In genomic region chr1:246959944-246960693, GRCh38 we compare ENCODE assay signal across 13 cellular contexts. TPM values are rescaled to one million over a fixed set of nuclear protein-coding genes. Genes with fewer than 3 reads are reported as not detected.
DNase-seq lines count a peak whose midpoint lies in the region; ATAC-seq and TF ChIP-seq lines count a peak whose summit lies in the region.
"Had no signal": no experiment of that assay in that cellular context is flagged by ENCODE, and none has a peak within 500 bp of the region (broad histone marks: within the 10 kb centered on the region; RNA-seq: fewer than 3 reads in every experiment).

No MANE protein-coding gene starts in this region.

- H3K4me3 ChIP-seq in DOHH2 (ENCODE audit: low read length) (peak overlapping the region; percentile 12), MG63 (no peak overlapping the region)
- H3K4me3 ChIP-seq: pancreas had no signal

- no peak overlapping the region for H3K27ac ChIP-seq in DOHH2 (ENCODE audit: low read depth, low read length)
- H3K27ac ChIP-seq: pancreas had no signal

- DNase-seq in RPMI8226, result peak; percentile 74
- DNase-seq in inferior parietal cortex (ENCODE audit: extremely low spot score), result peak; percentile 40
- DNase-seq in NCI-H774 (lab: John Stamatoyannopoulos, UW), result no peak
- no peak for DNase-seq in MG63
- no peak for DNase-seq in DMS153 treated with DMSO at 0.1 percent for 48 hours (lab: John Stamatoyannopoulos, UW; ENCODE audit: unreplicated experiment)
- DNase-seq: activated naive CD4-positive, alpha-beta T cell treated with anti-CD3 and anti-CD28 coated beads, Interleukin-2, amount 50 U/mL, for 16 hours; NCI-H1048; pancreas; stimulated activated CD8-positive, alpha-beta memory T cell treated with anti-CD3 and anti-CD28 coated beads, Interleukin-4, amount 100 ng/mL, for 48 hours; T-helper 1 cell had no signal

- no peaks in the 10 kb centered on the region for H3K27me3 ChIP-seq in DOHH2 (ENCODE audit: control insufficient read depth, low read length)
- H3K27me3 ChIP-seq in MG63, result no peaks in the 10 kb centered on the region
- H3K27me3 ChIP-seq: pancreas had no signal

- no peaks in the 10 kb centered on the region for H3K9me3 ChIP-seq in DOHH2 (ENCODE audit: control insufficient read depth, insufficient read depth, low read length)
- no peaks in the 10 kb centered on the region for H3K9me3 ChIP-seq in MG63
- H3K9me3 ChIP-seq: pancreas had no signal

- TF ChIP-seq CTCF in DOHH2 (IDR thresholded peaks at IDR 0.05; ENCODE audit: low read depth, low read length, poor library complexity, severe bottlenecking), result peak; percentile 37

- peak overlapping the region; percentile 46 for H3K4me2 ChIP-seq in DOHH2 (ENCODE audit: low read length)

- H3K79me2 ChIP-seq in DOHH2 (ENCODE audit: control insufficient read depth, low read length), result no peaks in the 10 kb centered on the region

- no peaks in the 10 kb centered on the region for H3K9me2 ChIP-seq in DOHH2 (replicated peaks; ENCODE audit: control insufficient read depth, low read length)

- peaks cover 5% of the 10 kb centered on the region for H3F3A ChIP-seq in DOHH2 (ENCODE audit: control insufficient read depth, insufficient read depth)

- H3K4me1 ChIP-seq in DOHH2 (ENCODE audit: control insufficient read depth, low read length), result peaks cover 20% of the 10 kb centered on the region
- H3K4me1 ChIP-seq: pancreas had no signal

- ATAC-seq in HG02852 (IDR thresholded peaks at IDR 0.05; ENCODE audit: unreplicated experiment) (peak; percentile 51), SK-N-SH treated with all-trans-retinoic acid at 6 μM for 48 hours (no peak)

- no peaks in the 10 kb centered on the region for H4K20me1 ChIP-seq in DOHH2 (ENCODE audit: control insufficient read depth, insufficient read depth, low read depth, low read length)

- H3K36me3 ChIP-seq in DOHH2 (ENCODE audit: control insufficient read depth, low read length) (no peaks in the 10 kb centered on the region), MG63 (peaks cover 14% of the 10 kb centered on the region)
- H3K36me3 ChIP-seq: pancreas had no signal

TF ChIP-seq in SK-N-SH treated with all-trans-retinoic acid at 6 μM for 48 hours, 23 proteins besides CTCF, POLR2A, EP300 and RAD21:
- TF ChIP-seq OSR1 (CRISPR knock-in tag; IDR thresholded peaks at IDR 0.05), result no peak
- TF ChIP-seq PPARA (CRISPR knock-in tag; IDR thresholded peaks at IDR 0.05; ENCODE audit: borderline replicate concordance), result no peak
- no peak for TF ChIP-seq POU6F1 (CRISPR knock-in tag; IDR thresholded peaks at IDR 0.05; ENCODE audit: borderline replicate concordance, low read depth)
- TF ChIP-seq CSRNP3 (CRISPR knock-in tag; IDR thresholded peaks at IDR 0.05), result no peak
- no peak for TF ChIP-seq ESRRG (CRISPR knock-in tag; IDR thresholded peaks at IDR 0.05)
- no peak for TF ChIP-seq SNAI2 (CRISPR knock-in tag; IDR thresholded peaks at IDR 0.05)
- TF ChIP-seq BACH2 (CRISPR knock-in tag; IDR thresholded peaks at IDR 0.05; ENCODE audit: borderline replicate concordance), result no peak
- no peak for TF ChIP-seq PATZ1 (CRISPR knock-in tag; IDR thresholded peaks at IDR 0.05; ENCODE audit: borderline replicate concordance)
- TF ChIP-seq TOX (CRISPR knock-in tag; IDR thresholded peaks at IDR 0.05; ENCODE audit: borderline replicate concordance), result no peak
- TF ChIP-seq ZFP30 (CRISPR knock-in tag; IDR thresholded peaks at IDR 0.05), result no peak
- no peak for TF ChIP-seq ZC3H10 (CRISPR knock-in tag; IDR thresholded peaks at IDR 0.05)
- no peak for TF ChIP-seq RARB (CRISPR knock-in tag; IDR thresholded peaks at IDR 0.05)
- no peak for TF ChIP-seq GLIS3 (CRISPR knock-in tag; IDR thresholded peaks at IDR 0.05)
- TF ChIP-seq ISL1 (CRISPR knock-in tag; IDR thresholded peaks at IDR 0.05), result no peak
- no peak for TF ChIP-seq TCF4 (CRISPR knock-in tag; IDR thresholded peaks at IDR 0.05; ENCODE audit: borderline replicate concordance)
- TF ChIP-seq ZNF565 (CRISPR knock-in tag; conservative IDR thresholded peaks at IDR 0.05; ENCODE audit: low read depth), result no peak
- no peak for TF ChIP-seq TSHZ2 (CRISPR knock-in tag; IDR thresholded peaks at IDR 0.05)
- TF ChIP-seq ARNTL (CRISPR knock-in tag; IDR thresholded peaks at IDR 0.05; ENCODE audit: borderline replicate concordance, low read depth), result no peak
- TF ChIP-seq CREB5 (CRISPR knock-in tag; IDR thresholded peaks at IDR 0.05; ENCODE audit: low read depth), result no peak

RNA-seq across cellular contexts. Expression of gene AHCTF1, which starts 28.4 kb away (rescaled TPM):
- 25.9 and 38.6 TPM in 2 replicates for total RNA-seq in MG63 (2014; rRNA removed; shearing (Covaris generic); ENCODE audit: low replicate concordance)

RNA-seq across cellular contexts. Expression of gene ZNF695, which starts 47.7 kb away (rescaled TPM):
- 6.1 and 9.0 TPM in 2 replicates for total RNA-seq in MG63 (2014; rRNA removed; shearing (Covaris generic); ENCODE audit: low replicate concordance)

Comparison
In these comparisons a context has a peak if more than half of its experiments do, and no peak if none do; other contexts are left out.
1. DNase-seq: peak in RPMI8226 (single experiment) and inferior parietal cortex (single experiment); none in NCI-H774 (single experiment), MG63 (single experiment) and DMS153 treated with DMSO at 0.1 percent for 48 hours (single experiment).